ENCODE assay signal across 9 cellular contexts in genomic region chr9:68802525-68803015, GRCh38.
DNase-seq lines count a peak whose midpoint lies in the region; ATAC-seq lines count a peak whose summit lies in the region.
"Had no signal": no experiment of that assay in that cellular context is flagged by ENCODE, and none has a peak within 500 bp of the region (broad histone marks: within the 10 kb centered on the region; RNA-seq: fewer than 3 reads in every experiment).

No MANE protein-coding gene starts in this region.

- no peaks in the 10 kb centered on the region for H3K9me3 Mint-ChIP-seq in naive thymus-derived CD8-positive, alpha-beta T cell
- H3K9me3 Mint-ChIP-seq in effector memory CD8-positive, alpha-beta T cell: no peaks in the 10 kb centered on the region

- POLR2A ChIA-PET in naive thymus-derived CD8-positive, alpha-beta T cell (lab: Charles Lee): no interaction called here

- H3K36me3 Mint-ChIP-seq in naive thymus-derived CD8-positive, alpha-beta T cell: no peaks in the 10 kb centered on the region
- H3K36me3 Mint-ChIP-seq in effector memory CD8-positive, alpha-beta T cell (ENCODE audit: insufficient read depth): no peaks in the 10 kb centered on the region

- no peak overlapping the region for H3K27ac Mint-ChIP-seq in naive thymus-derived CD8-positive, alpha-beta T cell
- no peak overlapping the region for H3K27ac Mint-ChIP-seq in effector memory CD8-positive, alpha-beta T cell

- peaks cover 0 to 10% (median 1%) of the 10 kb centered on the region in 5 donors for H3K27me3 Mint-ChIP-seq in naive thymus-derived CD8-positive, alpha-beta T cell
- H3K27me3 Mint-ChIP-seq in effector memory CD8-positive, alpha-beta T cell: peaks cover 0 to 9% of the 10 kb centered on the region in 2 donors

- no peak for DNase-seq in naive thymus-derived CD8-positive, alpha-beta T cell
- no peak for DNase-seq in caudate nucleus (lab: John Stamatoyannopoulos, UW)
- no peak for DNase-seq in DMS 273 (lab: John Stamatoyannopoulos, UW; ENCODE audit: unreplicated experiment)
- DNase-seq in effector memory CD8-positive, alpha-beta T cell: no peak
- DNase-seq: GOT3, left ventricle myocardium superior had no signal

- peak; percentile 96 for ATAC-seq in GM18870 (IDR thresholded peaks at IDR 0.05; ENCODE audit: unreplicated experiment)
- ATAC-seq in GM21447 (IDR thresholded peaks at IDR 0.05; ENCODE audit: unreplicated experiment): peak; percentile 97
- ATAC-seq in HG03354 (IDR thresholded peaks at IDR 0.05; ENCODE audit: poor library complexity, severe bottlenecking, unreplicated experiment): peak; percentile 92
- ATAC-seq in naive thymus-derived CD8-positive, alpha-beta T cell: peak; percentile 17 to 27
- no peak for ATAC-seq in effector memory CD8-positive, alpha-beta T cell (replicated peaks)
- ATAC-seq: left ventricle myocardium superior had no signal

- no peak overlapping the region for H3K27ac ChIP-seq in caudate nucleus (ENCODE audit: low read depth, low read length)

- H3K4me3 Mint-ChIP-seq in naive thymus-derived CD8-positive, alpha-beta T cell: no peak overlapping the region
- no peak overlapping the region for H3K4me3 Mint-ChIP-seq in effector memory CD8-positive, alpha-beta T cell

- H3K4me1 Mint-ChIP-seq in naive thymus-derived CD8-positive, alpha-beta T cell: peaks cover 0 to 19% (median 5%) of the 10 kb centered on the region in 4 donors
- H3K4me1 Mint-ChIP-seq in effector memory CD8-positive, alpha-beta T cell (ENCODE audit: low read depth in 2 of 2): no peaks in the 10 kb centered on the region
